11 cellular contexts compared by ENCODE assay signal in genomic region chr3:21789730-21790129, GRCh38. TPM values are rescaled to one million over a fixed set of nuclear protein-coding genes. Genes with fewer than 3 reads are reported as not detected.
"Had no signal": no experiment of that assay in that cellular context is flagged by ENCODE, and none has a peak within 500 bp of the region (broad histone marks: within the 10 kb centered on the region; RNA-seq: fewer than 3 reads in every experiment).

No MANE protein-coding gene starts in this region.

- ATAC-seq: HCT116, HepG2 had no signal

- H3K9ac ChIP-seq: GM23248 had no signal

- H3K4me3 ChIP-seq: GM23248, HAP-1 had no signal

- H3K27ac Mint-ChIP-seq: HFFc6, IgD-negative memory B cell had no signal

- H3K4me1 Mint-ChIP-seq: IgD-negative memory B cell had no signal

- DNase-seq: GM23248, GOT3, H7, HFFc6, KG1 had no signal

- H3K36me3 ChIP-seq: HAP-1 had no signal

- H3K9me3 ChIP-seq: HAP-1 had no signal

- H3K27ac ChIP-seq: GM23248, HL-60 had no signal

- H2AFZ ChIP-seq: GM23248 had no signal

- H3K4me3 Mint-ChIP-seq: HFFc6, IgD-negative memory B cell had no signal

- H3K27me3 Mint-ChIP-seq: IgD-negative memory B cell had no signal

RNA-seq across cellular contexts. Expression of gene ZNF385D, which starts 38.7 kb away (rescaled TPM):
- total RNA-seq: H4, HepG2 had no signal
- polyA plus RNA-seq: HepG2 had no signal
